In genomic region chr10:58579011-58579655, GRCh38 we compare ENCODE assay signal across 30 cellular contexts.
DNase-seq lines count a peak whose midpoint lies in the region; ATAC-seq, FAIRE-seq and TF ChIP-seq lines count a peak whose summit lies in the region.
"Had no signal": no experiment of that assay in that cellular context is flagged by ENCODE, and none has a peak within 500 bp of the region (broad histone marks: within the 10 kb centered on the region; RNA-seq: fewer than 3 reads in every experiment).

No MANE protein-coding gene starts in this region.

- TF ChIP-seq CTCF in A549 (IDR thresholded peaks at IDR 0.05) (no peak), chondrocyte (IDR thresholded peaks at IDR 0.05) (no peak), neural progenitor cell (IDR thresholded peaks at IDR 0.05) (no peak), tibial nerve (IDR thresholded peaks at IDR 0.05) (no peak)

- H3K4me1 Mint-ChIP-seq in chondrocyte (ENCODE audit: low read depth) (peaks cover 79% of the 10 kb centered on the region), neural progenitor cell (peaks cover 19% of the 10 kb centered on the region)
- H3K4me1 Mint-ChIP-seq: activated CD4-positive, alpha-beta T cell treated with anti-CD3 and anti-CD28 coated beads, Interleukin-2, amount 10 ng/mL, durations not matched to agents 24 days and 14 days; activated naive CD8-positive, alpha-beta T cell treated with anti-CD3 and anti-CD28 coated beads, Interleukin-2, amount 10 ng/mL, durations not matched to agents 7 days and 5 days; central memory CD8-positive, alpha-beta T cell; stimulated activated naive CD8-positive, alpha-beta T cell treated with anti-CD3 and anti-CD28 coated beads, Interleukin-15, amount 100 ng/mL, for 72 hours had no signal

- peak overlapping the region; percentile 79 for H3K27ac Mint-ChIP-seq in chondrocyte (ENCODE audit: unreplicated experiment)
- no peak overlapping the region for H3K27ac Mint-ChIP-seq in neural progenitor cell
- H3K27ac Mint-ChIP-seq: activated CD4-positive, alpha-beta T cell treated with anti-CD3 and anti-CD28 coated beads, Interleukin-2, amount 10 ng/mL, durations not matched to agents 24 days and 14 days; activated naive CD8-positive, alpha-beta T cell treated with anti-CD3 and anti-CD28 coated beads, Interleukin-2, amount 10 ng/mL, durations not matched to agents 7 days and 5 days; activated T-cell treated with anti-CD3 and anti-CD28 coated beads, Interleukin-2, amount 50 U/mL, for 24 hours; stimulated activated naive CD8-positive, alpha-beta T cell treated with anti-CD3 and anti-CD28 coated beads, Interleukin-15, amount 100 ng/mL, for 72 hours had no signal

- H3K27me3 ChIP-seq in neural progenitor cell (no peaks in the 10 kb centered on the region), tibial nerve (no peaks in the 10 kb centered on the region)
- H3K27me3 ChIP-seq: dorsolateral prefrontal cortex, transverse colon had no signal

- no peak; a peak in 1 of 6 replicates for ATAC-seq in A549
- ATAC-seq: HCT116; SK-N-SH treated with all-trans-retinoic acid at 6 μM for 48 hours; stimulated activated naive CD8-positive, alpha-beta T cell treated with anti-CD3 and anti-CD28 coated beads, Interleukin-15, amount 100 ng/mL, for 72 hours had no signal

- whole genome bisulfite sequencing in A549 (ENCODE audit: missing lambda C conversion rate): 92% methylated on average over 11 of the region's 11 CpGs
- WGBS in tibial nerve, 2 donors: 77% methylated on average over 11 of the region's 11 CpGs

- POLR2A ChIA-PET in A549 (lab: Yijun Ruan, JAX): interaction anchor here (1.2 kb wide), 1 partner anchor 24 kb away, joined by 3 read pairs; no protein-coding TSS in a partner anchor

- H3K36me3 Mint-ChIP-seq in chondrocyte (ENCODE audit: low read depth) (peaks cover 2% of the 10 kb centered on the region), neural progenitor cell (no peaks in the 10 kb centered on the region)
- H3K36me3 Mint-ChIP-seq: activated naive CD8-positive, alpha-beta T cell treated with anti-CD3 and anti-CD28 coated beads, Interleukin-2, amount 10 ng/mL, durations not matched to agents 7 days and 5 days had no signal

- H3K4me3 ChIP-seq in A549 (no peak overlapping the region), neural progenitor cell (no peak overlapping the region), tibial nerve (no peak overlapping the region)
- H3K4me3 ChIP-seq: lung, prostate gland, transverse colon had no signal

- H3K79me2 ChIP-seq in neural progenitor cell (ENCODE audit: low read depth): no peaks in the 10 kb centered on the region

- H3K4me1 ChIP-seq in A549 (peaks cover 82% of the 10 kb centered on the region), neural progenitor cell (peaks cover 6% of the 10 kb centered on the region), tibial nerve (peaks cover 0 to 55% (median 6%) of the 10 kb centered on the region in 4 donors)
- H3K4me1 ChIP-seq: prostate gland had no signal

- CTCF ChIA-PET in A549 (lab: Yijun Ruan, JAX): interaction anchor here (0.9 kb wide), 1 partner anchor 66 kb away, joined by 3 read pairs; no protein-coding TSS in a partner anchor

- FAIRE-seq in A549 (lab: Jason Lieb, UNC): no peak
- FAIRE-seq: GM18507, keratinocyte had no signal

- peak overlapping the region; percentile 50 for H2AFZ ChIP-seq in neural progenitor cell (replicated peaks)

- no peaks in the 10 kb centered on the region for H4K20me1 ChIP-seq in neural progenitor cell (ENCODE audit: low read depth)

- no peaks in the 10 kb centered on the region for H3F3A ChIP-seq in neural progenitor cell (ENCODE audit: low read depth)

- no peaks in the 10 kb centered on the region for H3K27me3 Mint-ChIP-seq in chondrocyte (ENCODE audit: low read depth)
- H3K27me3 Mint-ChIP-seq in neural progenitor cell (ENCODE audit: insufficient read depth, low read depth): no peaks in the 10 kb centered on the region
- H3K27me3 Mint-ChIP-seq: activated CD4-positive, alpha-beta T cell treated with anti-CD3 and anti-CD28 coated beads, Interleukin-2, amount 10 ng/mL, durations not matched to agents 24 days and 14 days; activated naive CD8-positive, alpha-beta T cell treated with anti-CD3 and anti-CD28 coated beads, Interleukin-2, amount 10 ng/mL, durations not matched to agents 7 days and 5 days; activated T-cell treated with anti-CD3 and anti-CD28 coated beads, Interleukin-2, amount 50 U/mL, for 24 hours; central memory CD8-positive, alpha-beta T cell; stimulated activated naive CD8-positive, alpha-beta T cell treated with anti-CD3 and anti-CD28 coated beads, Interleukin-15, amount 100 ng/mL, for 72 hours had no signal

- TF ChIP-seq POLR2A in A549 (IDR thresholded peaks at IDR 0.05; ENCODE audit: low read length) (no peak), tibial nerve (IDR thresholded peaks at IDR 0.05) (no peak)

- H3K9me3 Mint-ChIP-seq in chondrocyte (ENCODE audit: low read depth): peaks cover 17% of the 10 kb centered on the region
- no peaks in the 10 kb centered on the region for H3K9me3 Mint-ChIP-seq in neural progenitor cell
- H3K9me3 Mint-ChIP-seq: activated CD4-positive, alpha-beta T cell treated with anti-CD3 and anti-CD28 coated beads, Interleukin-2, amount 10 ng/mL, durations not matched to agents 24 days and 14 days; activated naive CD8-positive, alpha-beta T cell treated with anti-CD3 and anti-CD28 coated beads, Interleukin-2, amount 10 ng/mL, durations not matched to agents 7 days and 5 days had no signal

- TF ChIP-seq RAD21 in A549 (conservative IDR thresholded peaks at IDR 0.05 in 1 of 2, IDR thresholded peaks at IDR 0.05 in 1 of 2): no peak

- H3K36me3 ChIP-seq in neural progenitor cell (no peaks in the 10 kb centered on the region), tibial nerve (no peaks in the 10 kb centered on the region)
- H3K36me3 ChIP-seq: prostate gland, transverse colon had no signal

- peaks cover 7% of the 10 kb centered on the region; the same call in 1 of the 3 replicates for H3K9me3 ChIP-seq in A549
- no peaks in the 10 kb centered on the region for H3K9me3 ChIP-seq in neural progenitor cell (ENCODE audit: low read depth)
- H3K9me3 ChIP-seq in tibial nerve: peaks cover 0 to 10% (median 2%) of the 10 kb centered on the region in 4 donors
- H3K9me3 ChIP-seq: prostate gland, transverse colon had no signal

- no peak for DNase-seq in A549 (ENCODE audit: low read depth in 1 of 2, low spot score in 1 of 2)
- DNase-seq in GM04504 (ENCODE audit: low read depth): peak; percentile 47
- no peak for DNase-seq in chondrocyte (ENCODE audit: low spot score)
- DNase-seq in neural progenitor cell (ENCODE audit: low spot score): no peak
- DNase-seq in AG08395 (ENCODE audit: low spot score): no peak
- DNase-seq in tibial nerve (ENCODE audit: low spot score in 2 of 2): no peak
- DNase-seq in NCI-H748 (lab: John Stamatoyannopoulos, UW; ENCODE audit: unreplicated experiment): no peak
- no peak for DNase-seq in D341Med (ENCODE audit: low spot score)
- DNase-seq: activated CD4-positive, alpha-beta T cell treated with anti-CD3 and anti-CD28 coated beads, Interleukin-2, amount 10 ng/mL, durations not matched to agents 24 days and 14 days; activated gamma-delta T cell; activated naive CD8-positive, alpha-beta T cell treated with anti-CD3 and anti-CD28 coated beads, Interleukin-2, amount 10 ng/mL, durations not matched to agents 7 days and 5 days; activated T-cell treated with anti-CD3 and anti-CD28 coated beads, Interleukin-2, amount 50 U/mL, for 24 hours; C1 segment of cervical spinal cord; COR-L47; DMS79; dorsolateral prefrontal cortex; GF-D8; NCI-H1436 treated with DMSO at 0.1 percent for 48 hours; NCI-H446 treated with DMSO at 0.1 percent for 48 hours; stimulated activated naive CD8-positive, alpha-beta T cell treated with anti-CD3 and anti-CD28 coated beads, Interleukin-15, amount 100 ng/mL, for 72 hours; T-helper 2 cell; transverse colon had no signal

- H3K27ac ChIP-seq in A549: peak overlapping the region in 1 of 2 experiments; percentile 12; a peak in 2 of 6 replicates
- H3K27ac ChIP-seq in neural progenitor cell: no peak overlapping the region
- peak overlapping the region in 2 of 4 donors; percentile 65 to 67 for H3K27ac ChIP-seq in tibial nerve
- H3K27ac ChIP-seq: prostate gland had no signal

- H3K4me3 Mint-ChIP-seq in chondrocyte (ENCODE audit: unreplicated experiment): no peak overlapping the region
- no peak overlapping the region for H3K4me3 Mint-ChIP-seq in neural progenitor cell
- H3K4me3 Mint-ChIP-seq: activated CD4-positive, alpha-beta T cell treated with anti-CD3 and anti-CD28 coated beads, Interleukin-2, amount 10 ng/mL, durations not matched to agents 24 days and 14 days; activated naive CD8-positive, alpha-beta T cell treated with anti-CD3 and anti-CD28 coated beads, Interleukin-2, amount 10 ng/mL, durations not matched to agents 7 days and 5 days; activated T-cell treated with anti-CD3 and anti-CD28 coated beads, Interleukin-2, amount 50 U/mL, for 24 hours; central memory CD8-positive, alpha-beta T cell; neural crest cell; stimulated activated naive CD8-positive, alpha-beta T cell treated with anti-CD3 and anti-CD28 coated beads, Interleukin-15, amount 100 ng/mL, for 72 hours had no signal

- peak overlapping the region; percentile 10; the same call in 1 of the 3 replicates for H3K4me2 ChIP-seq in A549
- H3K4me2 ChIP-seq in neural progenitor cell: no peak overlapping the region

- H3K9ac ChIP-seq in neural progenitor cell: no peak overlapping the region

- TF ChIP-seq EP300 in A549 (IDR thresholded peaks at IDR 0.05): no peak
- TF ChIP-seq EP300 in tibial nerve (IDR thresholded peaks at IDR 0.05): no peak

TF ChIP-seq in A549, 52 proteins besides CTCF, POLR2A, EP300 and RAD21:
- TF ChIP-seq NR3C1 (IDR thresholded peaks at IDR 0.05): no peak
- no peak for TF ChIP-seq CBX8 (IDR thresholded peaks at IDR 0.05)
- no peak for TF ChIP-seq ESRRA (IDR thresholded peaks at IDR 0.05; ENCODE audit: borderline replicate concordance, low read length)
- no peak for TF ChIP-seq HDAC2 (IDR thresholded peaks at IDR 0.05)
- no peak for TF ChIP-seq KDM1A (IDR thresholded peaks at IDR 0.05; ENCODE audit: low read depth)
- no peak for TF ChIP-seq FOSL2 (IDR thresholded peaks at IDR 0.05)
- TF ChIP-seq FOSL2 (CRISPR knock-in tag; IDR thresholded peaks at IDR 0.05): no peak
- no peak for TF ChIP-seq BHLHE40 (IDR thresholded peaks at IDR 0.05; ENCODE audit: low read depth, low read length)
- TF ChIP-seq POLR2AphosphoS2 (conservative IDR thresholded peaks at IDR 0.05; ENCODE audit: low read length): no peak
